Comparison of ENCODE assay signal across 22 cellular contexts in genomic region chr1:230575886-230576477, GRCh38.
A peak's percentile ranks its signal among the peaks of the same experiment; 100 is the strongest.
DNase-seq lines count a peak whose midpoint lies in the region; ATAC-seq, FAIRE-seq and TF ChIP-seq lines count a peak whose summit lies in the region.
"Had no signal": no experiment of that assay in that cellular context is flagged by ENCODE, and none has a peak within 500 bp of the region (broad histone marks: within the 10 kb centered on the region; RNA-seq: fewer than 3 reads in every experiment).

No MANE protein-coding gene starts in this region.

- peak; percentile 22 to 78 (median 62) for ATAC-seq in pancreas
- ATAC-seq in HG02884 (IDR thresholded peaks at IDR 0.05; ENCODE audit: unreplicated experiment) = no peak
- no peak for ATAC-seq in GM19463 (IDR thresholded peaks at IDR 0.05; ENCODE audit: unreplicated experiment)
- ATAC-seq: GM12878, HepG2, SK-N-SH treated with all-trans-retinoic acid at 6 μM for 48 hours had no signal

- H3K4me3 ChIP-seq in pancreas = no peak overlapping the region
- H3K4me3 ChIP-seq: GM12878, MG63 had no signal

- H3K27me3 ChIP-seq in pancreas = no peaks in the 10 kb centered on the region

- no peaks in the 10 kb centered on the region for H3K9me3 ChIP-seq in pancreas
- H3K9me3 ChIP-seq: MG63 had no signal

- 10 to 17% methylated on average over 2 of the region's 2 CpGs for WGBS in pancreas, 2 donors

- peak; percentile 9 for FAIRE-seq in pancreas (lab: Jason Lieb, UNC)
- FAIRE-seq: GM12878, GM18507, H54, HepG2 had no signal

- DNase-seq in LoVo (ENCODE audit: low spot score) (peak; percentile 4), OCI-M1 (lab: John Stamatoyannopoulos, UW) (peak; percentile 70), erythroblast (lab: John Stamatoyannopoulos, UW) (peak; percentile 68 to 92), pancreas (no peak), medulla oblongata (ENCODE audit: extremely low spot score) (no peak)
- no peak for DNase-seq in stimulated activated CD4-positive, alpha-beta T cell treated with anti-CD3 and anti-CD28 coated beads, Interleukin-4, amount 100 ng/mL, for 24 hours
- DNase-seq: C1 segment of cervical spinal cord, GDM1, HFFc6, MG63, NCI-H1105, NCI-H1930, NCI-H2227 treated with DMSO at 0.1 percent for 48 hours, NCI-H524, SHP77 had no signal

- no peaks in the 10 kb centered on the region for H3K36me3 ChIP-seq in pancreas
- H3K36me3 ChIP-seq: MG63 had no signal

- no peak for TF ChIP-seq CTCF in pancreas (IDR thresholded peaks at IDR 0.05)

- peak overlapping the region in 1 of 4 donors; percentile 21 for H3K27ac ChIP-seq in pancreas

- intact Hi-C loops in pancreas (cut with DNase I) = no loop called here

- peak; percentile 41 for TF ChIP-seq POLR2A in erythroblast (IDR thresholded peaks at IDR 0.05; ENCODE audit: low read length)

- peaks cover 5 to 32% (median 29%) of the 10 kb centered on the region in 3 donors for H3K4me1 ChIP-seq in pancreas

Comparison
In these comparisons a context has a peak if more than half of its experiments do, and no peak if none do; other contexts are left out.
1. DNase-seq: peak in LoVo (single experiment), OCI-M1 (single experiment) and erythroblast (2 of 2); none in pancreas (0 of 6), stimulated activated CD4-positive, alpha-beta T cell treated with anti-CD3 and anti-CD28 coated beads, Interleukin-4, amount 100 ng/mL, for 24 hours (single experiment) and medulla oblongata (single experiment).
2. ATAC-seq: peak in pancreas (4 of 4); none in HG02884 (single experiment) and GM19463 (single experiment).